24 cellular contexts compared by ENCODE assay signal in genomic region chr11:132649277-132649676, GRCh38.
DNase-seq lines count a peak whose midpoint lies in the region; FAIRE-seq and TF ChIP-seq lines count a peak whose summit lies in the region.
"Had no signal": no experiment of that assay in that cellular context is flagged by ENCODE, and none has a peak within 500 bp of the region (broad histone marks: within the 10 kb centered on the region; RNA-seq: fewer than 3 reads in every experiment).

No MANE protein-coding gene starts in this region.

- H3K27ac ChIP-seq in astrocyte (ENCODE audit: low read depth, low read length) (no peak overlapping the region), esophagus muscularis mucosa (replicated peaks in 1 of 4) (no peak overlapping the region), smooth muscle cell (ENCODE audit: low read depth) (peak overlapping the region; percentile 82)
- H3K27ac ChIP-seq: BLaER1 had no signal

- H3K36me3 ChIP-seq in astrocyte (ENCODE audit: insufficient read depth, low read length) (no peaks in the 10 kb centered on the region), esophagus muscularis mucosa (no peaks in the 10 kb centered on the region), smooth muscle cell (ENCODE audit: low read depth) (no peaks in the 10 kb centered on the region), Caco-2 (ENCODE audit: control insufficient read depth, insufficient read depth, low read length) (no peaks in the 10 kb centered on the region)
- H3K36me3 ChIP-seq: BE2C, BLaER1 had no signal

- H3F3A ChIP-seq in smooth muscle cell (ENCODE audit: low read depth) = no peaks in the 10 kb centered on the region

- TF ChIP-seq POLR2A in esophagus muscularis mucosa (IDR thresholded peaks at IDR 0.05; ENCODE audit: low read depth) = no peak

- peaks cover 30% of the 10 kb centered on the region for H3K4me1 Mint-ChIP-seq in astrocyte (ENCODE audit: low read depth, unreplicated experiment)
- H3K4me1 Mint-ChIP-seq in Caco-2 (ENCODE audit: low read depth, unreplicated experiment) = no peaks in the 10 kb centered on the region
- H3K4me1 Mint-ChIP-seq in immature natural killer cell = no peaks in the 10 kb centered on the region
- H3K4me1 Mint-ChIP-seq: CD14-positive monocyte; CD4-positive, CD25-positive, alpha-beta regulatory T cell; CD8-positive, alpha-beta memory T cell had no signal

- H3K9me3 Mint-ChIP-seq in astrocyte (ENCODE audit: unreplicated experiment) (peaks cover 3% of the 10 kb centered on the region), Caco-2 (ENCODE audit: unreplicated experiment) (no peaks in the 10 kb centered on the region), immature natural killer cell (peaks cover 0 to 17% (median 2%) of the 10 kb centered on the region in 6 donors)

- no peaks in the 10 kb centered on the region for H4K20me1 ChIP-seq in astrocyte (ENCODE audit: insufficient read depth, low read length)
- no peaks in the 10 kb centered on the region for H4K20me1 ChIP-seq in smooth muscle cell (ENCODE audit: low read depth)
- H4K20me1 ChIP-seq: BLaER1 had no signal

- H3K36me3 Mint-ChIP-seq in astrocyte (ENCODE audit: low read depth, unreplicated experiment) (no peaks in the 10 kb centered on the region), Caco-2 (ENCODE audit: insufficient read depth, unreplicated experiment) (no peaks in the 10 kb centered on the region), immature natural killer cell (no peaks in the 10 kb centered on the region)
- H3K36me3 Mint-ChIP-seq: CD14-positive monocyte; CD4-positive, alpha-beta memory T cell; CD4-positive, CD25-positive, alpha-beta regulatory T cell; CD8-positive, alpha-beta memory T cell had no signal

- no peaks in the 10 kb centered on the region for H3K9me3 ChIP-seq in astrocyte (ENCODE audit: insufficient read depth, low read depth, low read length)
- H3K9me3 ChIP-seq in esophagus muscularis mucosa = no peaks in the 10 kb centered on the region
- H3K9me3 ChIP-seq in smooth muscle cell (replicated peaks; ENCODE audit: low read depth) = no peaks in the 10 kb centered on the region
- H3K9me3 ChIP-seq in Caco-2 = no peaks in the 10 kb centered on the region
- H3K9me3 ChIP-seq: BE2C, BLaER1 had no signal

- 95% methylated on average over 9 of the region's 9 CpGs for WGBS in esophagus muscularis mucosa
- 94% methylated on average over 9 of the region's 9 CpGs for WGBS in smooth muscle cell (ENCODE audit: low lambda C conversion rate)

- H3K9ac ChIP-seq in astrocyte (ENCODE audit: low read length) = no peak overlapping the region
- peak overlapping the region; percentile 62 for H3K9ac ChIP-seq in smooth muscle cell (ENCODE audit: low read depth)
- H3K9ac ChIP-seq: BLaER1 had no signal

- POLR2A ChIA-PET in Caco-2 (lab: Charles Lee) = no interaction called here

- H3K4me3 Mint-ChIP-seq in astrocyte (ENCODE audit: unreplicated experiment) = no peak overlapping the region
- H3K4me3 Mint-ChIP-seq in Caco-2 (ENCODE audit: unreplicated experiment) = no peak overlapping the region
- no peak overlapping the region for H3K4me3 Mint-ChIP-seq in immature natural killer cell
- H3K4me3 Mint-ChIP-seq: CD14-positive monocyte; CD4-positive, alpha-beta memory T cell; CD4-positive, CD25-positive, alpha-beta regulatory T cell; CD8-positive, alpha-beta memory T cell had no signal

- peak overlapping the region; percentile 55 for H3K27ac Mint-ChIP-seq in astrocyte (ENCODE audit: unreplicated experiment)
- no peak overlapping the region for H3K27ac Mint-ChIP-seq in Caco-2 (ENCODE audit: unreplicated experiment)
- no peak overlapping the region for H3K27ac Mint-ChIP-seq in immature natural killer cell
- H3K27ac Mint-ChIP-seq: CD14-positive monocyte; CD4-positive, alpha-beta memory T cell; CD4-positive, CD25-positive, alpha-beta regulatory T cell; CD8-positive, alpha-beta memory T cell had no signal

- CTCF ChIA-PET in Caco-2 (lab: Charles Lee) = no interaction called here

- H3K27me3 Mint-ChIP-seq in astrocyte (ENCODE audit: low read depth, unreplicated experiment) (peaks cover 8% of the 10 kb centered on the region), Caco-2 (ENCODE audit: insufficient read depth, unreplicated experiment) (peaks cover 5% of the 10 kb centered on the region), immature natural killer cell (ENCODE audit: low read depth in 3 of 3) (peaks cover 2 to 3% (median 2%) of the 10 kb centered on the region in 3 donors)
- H3K27me3 Mint-ChIP-seq: CD4-positive, alpha-beta memory T cell; CD4-positive, CD25-positive, alpha-beta regulatory T cell; CD8-positive, alpha-beta memory T cell had no signal

- intact Hi-C loops in esophagus muscularis mucosa (cut with DNase I) = no loop called here
- intact Hi-C loops in Caco-2 (cut with micrococcal nuclease; ENCODE audit: unreplicated experiment) = no loop called here

- DNase-seq in astrocyte (ENCODE audit: low read depth) = no peak
- DNase-seq in esophagus muscularis mucosa (ENCODE audit: extremely low spot score) = peak; percentile 70
- no peak for DNase-seq in smooth muscle cell (lab: John Stamatoyannopoulos, UW; ENCODE audit: unreplicated experiment)
- DNase-seq in Caco-2 = no peak
- DNase-seq in medulla oblongata (ENCODE audit: extremely low spot score) = no peak
- DNase-seq in immature natural killer cell = no peak
- DNase-seq: 8988T; ACHN; BE2C; C1 segment of cervical spinal cord; Calu3; CD4-positive, alpha-beta memory T cell; CD4-positive, CD25-positive, alpha-beta regulatory T cell; CD8-positive, alpha-beta memory T cell; COR-L47; DMS79 treated with DMSO at 0.1 percent for 48 hours; GF-D8 had no signal

- FAIRE-seq in astrocyte (lab: Jason Lieb, UNC) = no peak
- FAIRE-seq: A204.1, D721Med, G401.6, GM12891, GM19239 had no signal

- no peak for TF ChIP-seq EP300 in esophagus muscularis mucosa (IDR thresholded peaks at IDR 0.05)

- H3K27me3 ChIP-seq in astrocyte (ENCODE audit: insufficient read depth, low read length) (no peaks in the 10 kb centered on the region), esophagus muscularis mucosa (peaks cover 0 to 2% (median 0%) of the 10 kb centered on the region in 4 donors), smooth muscle cell (ENCODE audit: low read depth) (peaks cover 24% of the 10 kb centered on the region), Caco-2 (replicated peaks; ENCODE audit: control insufficient read depth, insufficient read depth, low read length) (no peaks in the 10 kb centered on the region)
- H3K27me3 ChIP-seq: BE2C, BLaER1 had no signal

- H3K4me1 ChIP-seq in astrocyte (ENCODE audit: insufficient read depth, low read length) (peaks cover 10% of the 10 kb centered on the region), esophagus muscularis mucosa (no peaks in the 10 kb centered on the region), smooth muscle cell (ENCODE audit: low read depth) (no peaks in the 10 kb centered on the region), Caco-2 (no peaks in the 10 kb centered on the region)
- H3K4me1 ChIP-seq: BE2C, BLaER1 had no signal

- TF ChIP-seq CTCF in astrocyte (IDR thresholded peaks at IDR 0.05; ENCODE audit: insufficient read depth, low read depth, low read length) = no peak
- TF ChIP-seq CTCF in esophagus muscularis mucosa (IDR thresholded peaks at IDR 0.05) = no peak
- no peak for TF ChIP-seq CTCF in smooth muscle cell (IDR thresholded peaks at IDR 0.05; ENCODE audit: borderline replicate concordance, insufficient read depth, poor library complexity, severe bottlenecking)
- no peak for TF ChIP-seq CTCF in Caco-2 (IDR thresholded peaks at IDR 0.05; ENCODE audit: insufficient read depth in 1 of 2, low read depth in 1 of 2, low read length in 1 of 2, severe bottlenecking in 1 of 2, unreplicated experiment in 1 of 2)

- H3K4me3 ChIP-seq in astrocyte (ENCODE audit: insufficient read depth, low read depth, low read length) = no peak overlapping the region
- no peak overlapping the region for H3K4me3 ChIP-seq in esophagus muscularis mucosa
- no peak overlapping the region for H3K4me3 ChIP-seq in smooth muscle cell
- H3K4me3 ChIP-seq in Caco-2 (ENCODE audit: low read depth, low read length) = no peak overlapping the region
- H3K4me3 ChIP-seq: BLaER1 had no signal

- H2AFZ ChIP-seq in astrocyte (ENCODE audit: low read depth, low read length) (peak overlapping the region; percentile 29), smooth muscle cell (ENCODE audit: low read depth) (no peak overlapping the region)

- H3K4me2 ChIP-seq in astrocyte (ENCODE audit: low read length) = peak overlapping the region; percentile 52
- H3K4me2 ChIP-seq in smooth muscle cell = peak overlapping the region; percentile 73
- H3K4me2 ChIP-seq: BLaER1 had no signal

- H3K79me2 ChIP-seq in astrocyte (ENCODE audit: insufficient read depth, low read length) (no peaks in the 10 kb centered on the region), smooth muscle cell (ENCODE audit: low read depth) (no peaks in the 10 kb centered on the region)

- no TSS peak for BruUV-seq in Caco-2 (replicated peaks; lab: Mats Ljungman, UMichigan)
